Comparison of ENCODE assay signal across 17 cellular contexts in genomic region chr20:13650474-13650873, GRCh38. TPM values are rescaled to one million over a fixed set of nuclear protein-coding genes. Genes with fewer than 3 reads are reported as not detected.
DNase-seq lines count a peak whose midpoint lies in the region; ATAC-seq, FAIRE-seq and TF ChIP-seq lines count a peak whose summit lies in the region.
"Had no signal": no experiment of that assay in that cellular context is flagged by ENCODE, and none has a peak within 500 bp of the region (broad histone marks: within the 10 kb centered on the region; RNA-seq: fewer than 3 reads in every experiment).

No MANE protein-coding gene starts in this region.

- no peaks in the 10 kb centered on the region for H3K9me1 ChIP-seq in K562 (ENCODE audit: control insufficient read depth, insufficient read depth, low read length)

- no peak overlapping the region for H3K27ac ChIP-seq in A549
- no peak overlapping the region; the same call in 1 of the 2 replicates for H3K27ac ChIP-seq in DND-41 (ENCODE audit: low read length)
- H3K27ac ChIP-seq in K562 (ENCODE audit: extremely low read depth, low read depth, low read length): no peak overlapping the region
- H3K27ac ChIP-seq: C4-2B, GM23248 had no signal

- ATAC-seq in A549 (no peak), DND-41 (ENCODE audit: insufficient read depth, low read depth) (no peak), K562 (no peak), mucosa of descending colon (peak; percentile 71)
- ATAC-seq: GM12878 had no signal

- WGBS in A549 (ENCODE audit: missing lambda C conversion rate): 59% methylated on average over 2 of the region's 2 CpGs
- WGBS in K562 (ENCODE audit: insufficient coverage, low coverage, missing lambda C conversion rate): 0% methylated on average over 2 of the region's 2 CpGs

- TF ChIP-seq CTCF in A549 (IDR thresholded peaks at IDR 0.05) (no peak), DND-41 (IDR thresholded peaks at IDR 0.05; ENCODE audit: borderline replicate concordance, extremely low read depth, low read length, poor library complexity, severe bottlenecking) (no peak), K562 (IDR thresholded peaks at IDR 0.05 in 2 of 3, conservative IDR thresholded peaks at IDR 0.05 in 1 of 3; ENCODE audit: insufficient read depth in 2 of 3, low read depth in 1 of 3, low read length in 3 of 3) (no peak), mucosa of descending colon (IDR thresholded peaks at IDR 0.05) (no peak)

- H3K79me2 ChIP-seq in DND-41 (ENCODE audit: insufficient read depth, low read length) (no peaks in the 10 kb centered on the region), K562 (ENCODE audit: control insufficient read depth, insufficient read depth, low read length) (no peaks in the 10 kb centered on the region)

- H3K4me3 ChIP-seq in A549 (no peak overlapping the region), DND-41 (ENCODE audit: low read depth in 1 of 2, low read length in 2 of 2) (no peak overlapping the region), K562 (no peak overlapping the region), mucosa of descending colon (no peak overlapping the region)
- H3K4me3 ChIP-seq: GM12878, GM23248 had no signal

- POLR2A ChIA-PET in A549 (lab: Yijun Ruan, JAX): no interaction called here
- POLR2A ChIA-PET in K562 (lab: Yijun Ruan, JAX): interaction anchor here (0.8 kb wide), 1 partner anchor 153 kb away, joined by 4 read pairs; no protein-coding TSS in a partner anchor

- TF ChIP-seq POLR2A in A549 (IDR thresholded peaks at IDR 0.05; ENCODE audit: low read length) (no peak), K562 (conservative IDR thresholded peaks at IDR 0.05) (no peak)

- no peak for TF ChIP-seq RAD21 in A549 (conservative IDR thresholded peaks at IDR 0.05 in 1 of 2, IDR thresholded peaks at IDR 0.05 in 1 of 2)
- no peak for TF ChIP-seq RAD21 in K562 (CRISPR knock-in tag; conservative IDR thresholded peaks at IDR 0.05 in 1 of 2, IDR thresholded peaks at IDR 0.05 in 1 of 2)

- no peak for DNase-seq in A549 (ENCODE audit: low read depth in 1 of 2, low spot score in 1 of 2)
- no peak for DNase-seq in DND-41
- no peak for DNase-seq in K562 (ENCODE audit: extremely low read depth in 1 of 4, low spot score in 3 of 4)
- no peak for DNase-seq in mucosa of descending colon
- DNase-seq in GDM1 (lab: John Stamatoyannopoulos, UW): no peak
- no peak for DNase-seq in effector CD8-positive, alpha-beta T cell (lab: John Stamatoyannopoulos, UW)
- DNase-seq in stimulated activated CD4-positive, alpha-beta T cell treated with anti-CD3 and anti-CD28 coated beads, Interleukin-2, amount 100 ng/mL, for 24 hours: no peak
- DNase-seq: BE2C; CD4-positive, alpha-beta memory T cell; DMS153; GM23248; H9 had no signal

- no TSS peak for BruUV-seq in K562 (replicated peaks; lab: Mats Ljungman, UMichigan)

- H3K36me3 ChIP-seq in DND-41 (ENCODE audit: insufficient read depth, low read length) (no peaks in the 10 kb centered on the region), K562 (ENCODE audit: control insufficient read depth, insufficient read depth, low read length) (no peaks in the 10 kb centered on the region), mucosa of descending colon (ENCODE audit: low read depth) (no peaks in the 10 kb centered on the region)
- H3K36me3 ChIP-seq: BE2C had no signal

- in situ Hi-C loops in K562 (cut with MboI): no loop called here

- H3K4me2 ChIP-seq in A549 (no peak overlapping the region), DND-41 (ENCODE audit: insufficient read depth, low read length) (no peak overlapping the region), K562 (ENCODE audit: insufficient read depth, low read length) (no peak overlapping the region)

- CTCF ChIA-PET in A549 (lab: Yijun Ruan, JAX): interaction anchor here (0.6 kb wide), 1 partner anchor 138 kb away, joined by 3 read pairs; no protein-coding TSS in a partner anchor
- CTCF ChIA-PET in K562 (lab: Yijun Ruan, JAX; ENCODE audit: low intra/inter-chr PET ratio): no interaction called here

- H4K20me1 ChIP-seq in DND-41 (ENCODE audit: insufficient read depth, low read length) (no peaks in the 10 kb centered on the region), K562 (replicated peaks; ENCODE audit: control insufficient read depth, insufficient read depth, low read length) (no peaks in the 10 kb centered on the region)

- FAIRE-seq in A549 (lab: Jason Lieb, UNC) (peak; percentile 70), K562 (lab: Jason Lieb, UNC) (no peak)
- FAIRE-seq: A204.1, D721Med, GM12878, GM18507 had no signal

- no peak overlapping the region for H3K9ac ChIP-seq in DND-41 (ENCODE audit: low read depth, low read length)
- no peak overlapping the region for H3K9ac ChIP-seq in K562 (ENCODE audit: insufficient read depth in 1 of 2, low read depth in 2 of 2, low read length in 2 of 2)
- H3K9ac ChIP-seq: GM23248 had no signal

- H3K27me3 ChIP-seq in DND-41 (ENCODE audit: insufficient read depth, low read length, poor library complexity): no peaks in the 10 kb centered on the region
- H3K27me3 ChIP-seq in K562 (ENCODE audit: control insufficient read depth in 2 of 2, insufficient read depth in 2 of 2, low read length in 2 of 2): peaks cover 0 to 9% of the 10 kb centered on the region in 2 experiments; a peak in 2 of 5 replicates
- H3K27me3 ChIP-seq: BE2C had no signal

- H2AFZ ChIP-seq in DND-41 (ENCODE audit: low read depth, low read length) (0 out of 2 replicates have a peak overlapping the region, but pooled peaks have one; percentile 9), K562 (ENCODE audit: low read depth, low read length) (no peak overlapping the region)
- H2AFZ ChIP-seq: GM23248 had no signal

- H3K9me3 ChIP-seq in A549 (no peaks in the 10 kb centered on the region), DND-41 (ENCODE audit: insufficient read depth, low read length, severe bottlenecking) (no peaks in the 10 kb centered on the region), K562 (replicated peaks; ENCODE audit: control insufficient read depth, insufficient read depth, low read depth, low read length) (no peaks in the 10 kb centered on the region), mucosa of descending colon (no peaks in the 10 kb centered on the region)
- H3K9me3 ChIP-seq: BE2C had no signal

- intact Hi-C loops in K562 (cut with micrococcal nuclease) (no loop called here), mucosa of descending colon (cut with DNase I, micrococcal nuclease) (no loop called here)

- no peaks in the 10 kb centered on the region for H3K4me1 ChIP-seq in A549
- H3K4me1 ChIP-seq in DND-41 (ENCODE audit: insufficient read depth, low read length): peaks cover 4% of the 10 kb centered on the region; the same call in 1 of the 2 replicates
- H3K4me1 ChIP-seq in K562 (replicated peaks in 1 of 2; ENCODE audit: control insufficient read depth in 2 of 2, insufficient read depth in 2 of 2, low read length in 2 of 2): no peaks in the 10 kb centered on the region; a peak in 1 of 5 replicates
- H3K4me1 ChIP-seq in mucosa of descending colon (ENCODE audit: low read depth): no peaks in the 10 kb centered on the region
- H3K4me1 ChIP-seq: BE2C had no signal

- no peak for TF ChIP-seq EP300 in A549 (IDR thresholded peaks at IDR 0.05)
- TF ChIP-seq EP300 in K562 (IDR thresholded peaks at IDR 0.05; ENCODE audit: low read length): no peak

TF ChIP-seq in A549, 52 proteins besides CTCF, POLR2A, EP300 and RAD21 (continues in another document):
- no peak for TF ChIP-seq MAZ (IDR thresholded peaks at IDR 0.05; ENCODE audit: borderline replicate concordance, low read depth, low read length)

TF ChIP-seq in K562, 482 proteins besides CTCF, POLR2A, EP300 and RAD21:
- TF ChIP-seq MAFG (tag; conservative IDR thresholded peaks at IDR 0.05) (0 out of 2 replicates have a peak, but pooled peaks have one; percentile 29), TCF3 (CRISPR knock-in tag; IDR thresholded peaks at IDR 0.05) (0 out of 2 replicates have a peak, but pooled peaks have one; percentile 25), POLR2B (IDR thresholded peaks at IDR 0.05; ENCODE audit: low read depth, partially characterized antibody) (no peak)

RNA-seq across cellular contexts. Expression of gene TASP1, which starts 11.7 kb away (rescaled TPM):
- polyA plus RNA-seq in A549 (2011; rRNA removed) (13.5 and 18.2 TPM in 2 replicates), A549 (2017; fragmentation: RNase III; extraction: RNeasy Plus Mini Kit Qiagen cat#74134 plus additional on column Dnase treatment) (9.0 to 9.5 TPM (median 9.1 TPM) in 3 replicates), K562 (2011; rRNA removed) (8.3 and 11.4 TPM in 2 replicates), K562 (2014; fragmentation: Illumina TruSeq; extraction: Trizol) (3.7 and 4.6 TPM in 2 replicates), K562 (2014; fragmentation: Nextera tagmentation; extraction: Ambion mirVana) (10 to 100 TPM in 1 of 2 experiments, 1 to 10 TPM in 1; 8.6 to 10.6 TPM), K562 (2014; rRNA removed) (5.1 and 6.4 TPM in 2 replicates)
- polyA plus RNA-seq in A549 (2012; cell fraction: cytosol; rRNA removed): 6.3 and 6.6 TPM in 2 replicates
- 3.6 and 7.1 TPM in 2 replicates for polyA plus RNA-seq in A549 (2012; cell fraction: nucleus; rRNA removed)
- polyA minus RNA-seq in A549 (2011; rRNA and poly(A)+ RNA removed): 27.6 and 30.5 TPM in 2 replicates
- 24.9 and 39.3 TPM in 2 replicates for total RNA-seq in K562 (2011; cell fraction: chromatin; rRNA removed; ENCODE audit: low replicate concordance)
- 9.3 and 14.9 TPM in 2 replicates for total RNA-seq in K562 (2011; cell fraction: nucleolus; rRNA removed)
- 16.5 and 18.9 TPM in 2 replicates for total RNA-seq in K562 (2011; cell fraction: nucleoplasm; rRNA removed)
- total RNA-seq in K562 (2014; rRNA removed) (5.1 and 5.2 TPM in 2 replicates), K562 (2014; rRNA removed; fragmentation: Illumina TruSeq; extraction: Trizol) (7.1 and 8.3 TPM in 2 replicates), K562 (2015; rRNA removed; fragmentation: Illumina TruSeq; extraction: Trizol) (5.4 and 6.4 TPM in 2 replicates), K562 (2021) (5.4 and 5.9 TPM in 2 replicates), mucosa of descending colon (10 to 100 TPM; 13.3 to 15.0 (median 13.8) TPM)
- polyA plus RNA-seq in K562 (2011; cell fraction: cytosol; rRNA removed): 1.9 and 5.8 TPM in 2 replicates
- polyA plus RNA-seq in K562 (2011; cell fraction: nucleus; rRNA removed): 7.0 and 14.3 TPM in 2 replicates
- 4.4 TPM in 2 replicates for polyA plus RNA-seq in K562 (2012)
- 18.3 and 40.1 TPM in 2 replicates for polyA minus RNA-seq in K562 (2011; rRNA and poly(A)+ RNA removed)
- polyA minus RNA-seq in K562 (2011; cell fraction: cytosol; rRNA and poly(A)+ RNA removed): 2.8 and 8.0 TPM in 2 replicates
- polyA minus RNA-seq in K562 (2011; cell fraction: nucleus; rRNA and poly(A)+ RNA removed): 19.5 and 53.2 TPM in 2 replicates
